ENCODE assay signal across 20 cellular contexts in genomic region chr15:68681836-68682235, GRCh38.
"Had no signal": no experiment of that assay in that cellular context is flagged by ENCODE, and none has a peak within 500 bp of the region (broad histone marks: within the 10 kb centered on the region; RNA-seq: fewer than 3 reads in every experiment).

No MANE protein-coding gene starts in this region.

- H3K9me3 ChIP-seq: breast epithelium, left lung, upper lobe of left lung had no signal

- H3K9me3 Mint-ChIP-seq: activated naive CD4-positive, alpha-beta T cell treated with anti-CD3 and anti-CD28 coated beads, Interleukin-2, amount 50 U/mL, for 72 hours; activated T-cell treated with anti-CD3 and anti-CD28 coated beads, Interleukin-2, amount 50 U/mL, for 24 hours; activated T-helper 17 cell treated with anti-CD3 and anti-CD28 coated beads, Interleukin-2, amount 50 U/mL, for 72 hours; mesothelial cell of epicardium; nephron; stimulated activated memory B cell treated with anti-CD40 and anti-IgM and Interleukin-4, amounts not matched to agents 10 μg/mL and 1 μg/mL and 100 μg/mL, for 72 hours; T-helper 2 cell treated with Interferon-gamma antibody and Interleukin-4, amounts not matched to agents 5 μg/mL and 100 μg/mL, for 36 hours had no signal

- H3K27me3 ChIP-seq: breast epithelium, left lung, upper lobe of left lung had no signal

- H3K36me3 ChIP-seq: breast epithelium, left lung, upper lobe of left lung had no signal

- H3K4me1 Mint-ChIP-seq: activated T-helper 17 cell treated with anti-CD3 and anti-CD28 coated beads, Interleukin-2, amount 50 U/mL, for 72 hours; mesothelial cell of epicardium; nephron; stimulated activated memory B cell treated with anti-CD40 and anti-IgM and Interleukin-4, amounts not matched to agents 10 μg/mL and 1 μg/mL and 100 μg/mL, for 72 hours had no signal

- DNase-seq: activated CD8-positive, alpha-beta memory T cell treated with anti-CD3 and anti-CD28 coated beads for 24 hours; activated CD8-positive, alpha-beta memory T cell treated with anti-CD3 and anti-CD28 coated beads, Interleukin-2, amount 50 U/mL, for 4 hours; activated T-cell treated with anti-CD3 and anti-CD28 coated beads, Interleukin-2, amount 50 U/mL, for 24 hours; cortex of kidney; effector CD4-positive, alpha-beta T cell; erythroblast; foreskin keratinocyte; left lung; right cardiac atrium; stimulated activated CD4-positive, alpha-beta T cell treated with anti-CD3 and anti-CD28 coated beads, Interleukin-2, amount 100 ng/mL, for 24 hours; upper lobe of left lung had no signal

- H3K4me3 ChIP-seq: breast epithelium, left lung, skin epidermis, upper lobe of left lung had no signal

- ATAC-seq: activated naive CD4-positive, alpha-beta T cell treated with anti-CD3 and anti-CD28 coated beads, Interleukin-2, amount 50 U/mL, for 72 hours; activated T-helper 17 cell treated with anti-CD3 and anti-CD28 coated beads, Interleukin-2, amount 50 U/mL, for 72 hours; foreskin keratinocyte; left lung; right cardiac atrium; stimulated activated memory B cell treated with anti-CD40 and anti-IgM and Interleukin-4, amounts not matched to agents 10 μg/mL and 1 μg/mL and 100 μg/mL, for 72 hours had no signal

- H3K4me3 Mint-ChIP-seq: activated T-cell treated with anti-CD3 and anti-CD28 coated beads, Interleukin-2, amount 50 U/mL, for 24 hours; activated T-helper 17 cell treated with anti-CD3 and anti-CD28 coated beads, Interleukin-2, amount 50 U/mL, for 72 hours; mesothelial cell of epicardium; nephron; stimulated activated memory B cell treated with anti-CD40 and anti-IgM and Interleukin-4, amounts not matched to agents 10 μg/mL and 1 μg/mL and 100 μg/mL, for 72 hours; T-helper 2 cell treated with Interferon-gamma antibody and Interleukin-4, amounts not matched to agents 5 μg/mL and 100 μg/mL, for 36 hours had no signal

- H3K27me3 Mint-ChIP-seq: activated T-cell treated with anti-CD3 and anti-CD28 coated beads, Interleukin-2, amount 50 U/mL, for 24 hours had no signal

- H3K4me1 ChIP-seq: breast epithelium, foreskin keratinocyte, left lung, parathyroid adenoma, upper lobe of left lung had no signal

- H3K27ac Mint-ChIP-seq: activated T-cell treated with anti-CD3 and anti-CD28 coated beads, Interleukin-2, amount 50 U/mL, for 24 hours; activated T-helper 17 cell treated with anti-CD3 and anti-CD28 coated beads, Interleukin-2, amount 50 U/mL, for 72 hours; mesothelial cell of epicardium; stimulated activated memory B cell treated with anti-CD40 and anti-IgM and Interleukin-4, amounts not matched to agents 10 μg/mL and 1 μg/mL and 100 μg/mL, for 72 hours; T-helper 2 cell treated with Interferon-gamma antibody and Interleukin-4, amounts not matched to agents 5 μg/mL and 100 μg/mL, for 36 hours had no signal

- H3K36me3 Mint-ChIP-seq: activated naive CD4-positive, alpha-beta T cell treated with anti-CD3 and anti-CD28 coated beads, Interleukin-2, amount 50 U/mL, for 72 hours; mesothelial cell of epicardium; stimulated activated memory B cell treated with anti-CD40 and anti-IgM and Interleukin-4, amounts not matched to agents 10 μg/mL and 1 μg/mL and 100 μg/mL, for 72 hours had no signal

- H3K27ac ChIP-seq: breast epithelium, foreskin keratinocyte, left lung, parathyroid adenoma, skin epidermis, upper lobe of left lung had no signal
